In the genomic region with DNA sequence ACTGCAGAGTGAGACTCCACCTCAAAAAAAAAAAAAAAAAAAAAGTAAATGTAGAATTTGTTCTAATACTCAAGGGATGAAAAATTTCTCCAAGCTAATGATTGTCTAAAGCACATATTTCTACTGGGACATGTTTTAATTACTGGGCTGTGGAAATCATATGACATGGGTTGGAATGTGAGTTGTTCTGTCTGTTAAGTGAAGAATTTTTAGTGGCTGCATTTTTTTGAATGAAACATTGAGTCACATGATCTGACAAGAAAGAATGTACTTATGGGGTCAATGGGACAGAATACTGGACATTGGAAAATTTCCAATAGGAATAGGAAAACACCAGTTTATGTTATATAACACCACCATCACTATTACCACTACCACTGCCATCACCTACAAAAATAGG, we compare ENCODE assay signal across 14 cellular contexts.
DNase-seq lines count a peak whose midpoint lies in the region; ATAC-seq and TF ChIP-seq lines count a peak whose summit lies in the region.
"Had no signal": no experiment of that assay in that cellular context is flagged by ENCODE, and none has a peak within 500 bp of the region (broad histone marks: within the 10 kb centered on the region; RNA-seq: fewer than 3 reads in every experiment).

No MANE protein-coding gene starts in this region.

- TF ChIP-seq CTCF in PC-3 (conservative IDR thresholded peaks at IDR 0.05; ENCODE audit: low read depth, low read length) (no peak), osteoblast (IDR thresholded peaks at IDR 0.05; ENCODE audit: extremely low read depth, low read depth, low read length) (no peak)

- no peaks in the 10 kb centered on the region for H3K79me2 ChIP-seq in PC-3 (ENCODE audit: low read length)
- no peaks in the 10 kb centered on the region for H3K79me2 ChIP-seq in osteoblast (ENCODE audit: insufficient read depth, low read length)

- H3K9me2 ChIP-seq in PC-3 (replicated peaks; ENCODE audit: low read length) = no peaks in the 10 kb centered on the region

- H3K9me3 Mint-ChIP-seq in T-helper 2 cell treated with Interferon-gamma antibody and Interleukin-4, amounts not matched to agents 5 μg/mL and 100 μg/mL, for 36 hours = no peaks in the 10 kb centered on the region

- H3K9ac ChIP-seq in PC-3 (ENCODE audit: low read length) = no peak overlapping the region

- H3K36me3 ChIP-seq in PC-3 (ENCODE audit: low read depth, low read length) (no peaks in the 10 kb centered on the region), osteoblast (ENCODE audit: insufficient read depth, low read length) (no peaks in the 10 kb centered on the region), HAP-1 (replicated peaks) (no peaks in the 10 kb centered on the region)
- H3K36me3 ChIP-seq: tibial artery had no signal

- no peaks in the 10 kb centered on the region for H3K27me3 Mint-ChIP-seq in T-helper 2 cell treated with Interferon-gamma antibody and Interleukin-4, amounts not matched to agents 5 μg/mL and 100 μg/mL, for 36 hours (ENCODE audit: low read depth)

- peaks cover 1% of the 10 kb centered on the region for H3K36me3 Mint-ChIP-seq in T-helper 2 cell treated with Interferon-gamma antibody and Interleukin-4, amounts not matched to agents 5 μg/mL and 100 μg/mL, for 36 hours (ENCODE audit: low read depth)

- BruUV-seq in PC-3 (replicated peaks; lab: Mats Ljungman, UMichigan) = no TSS peak

- H3K4me1 ChIP-seq in PC-3 (ENCODE audit: insufficient read depth, low read length) (peaks cover 37% of the 10 kb centered on the region), osteoblast (ENCODE audit: insufficient read depth, low read length) (peaks cover 28% of the 10 kb centered on the region), HAP-1 (peaks cover 11% of the 10 kb centered on the region)

- POLR2A ChIA-PET in PC-3 (lab: Charles Lee; ENCODE audit: unreplicated experiment) = interaction anchor here (0.5 kb wide), 1 partner anchor 124 kb away, joined by 6 read pairs; a partner anchor contains a TSS

- peaks cover 8% of the 10 kb centered on the region for H3F3A ChIP-seq in PC-3 (ENCODE audit: low read length, unreplicated experiment)

- CTCF ChIA-PET in PC-3 (lab: Charles Lee) = no interaction called here

- peak overlapping the region; percentile 43 for H3K4me3 Mint-ChIP-seq in T-helper 2 cell treated with Interferon-gamma antibody and Interleukin-4, amounts not matched to agents 5 μg/mL and 100 μg/mL, for 36 hours

- H3K27ac ChIP-seq in PC-3 (ENCODE audit: low read length) (peak overlapping the region; percentile 56; the same call in 1 of the 2 replicates), osteoblast (ENCODE audit: low read depth, low read length) (peak overlapping the region; percentile 43)
- H3K27ac ChIP-seq: tibial artery had no signal

- no peak for DNase-seq in T-helper 2 cell treated with Interferon-gamma antibody and Interleukin-4, amounts not matched to agents 5 μg/mL and 100 μg/mL, for 36 hours (ENCODE audit: low spot score)
- DNase-seq in T-helper 2 cell = no peak
- no peak for DNase-seq in PC-3
- peak; percentile 25 for DNase-seq in fibroblast of peridontal ligament (ENCODE audit: extremely low read depth)
- no peak for DNase-seq in osteoblast (ENCODE audit: insufficient read length, low spot score, missing footprints)
- no peak for DNase-seq in NCI-H1105 (lab: John Stamatoyannopoulos, UW)
- DNase-seq in HAP-1 (ENCODE audit: low spot score in 2 of 2) = no peak
- no peak for DNase-seq in activated CD8-positive, alpha-beta memory T cell treated with anti-CD3 and anti-CD28 coated beads, Interleukin-2, amount 50 U/mL, for 48 hours
- DNase-seq: activated CD4-positive, alpha-beta T cell treated with anti-CD3 and anti-CD28 coated beads for 48 hours; activated effector memory CD4-positive, alpha-beta T cell treated with Interleukin-2 at 50 U/mL for 16 hours; left ventricle myocardium superior; NK-92 treated with Interleukin-12 subunit alpha and Interleukin-12 subunit beta, amount 100 ng/mL, for 24 hours; stimulated activated CD4-positive, alpha-beta T cell treated with anti-CD3 and anti-CD28 coated beads, Interleukin-12 subunit alpha, Interleukin-12 subunit beta, amount 100 ng/mL, for 4 hours; tibial artery had no signal

- H2AFZ ChIP-seq in PC-3 (ENCODE audit: low read length) = no peak overlapping the region
- H2AFZ ChIP-seq in osteoblast (ENCODE audit: low read length) = no peak overlapping the region

- no peaks in the 10 kb centered on the region for H3K27me3 ChIP-seq in PC-3 (ENCODE audit: low read length)
- H3K27me3 ChIP-seq in osteoblast (ENCODE audit: insufficient read depth, low read length) = no peaks in the 10 kb centered on the region
- H3K27me3 ChIP-seq in HAP-1 (ENCODE audit: low read depth) = no peaks in the 10 kb centered on the region
- H3K27me3 ChIP-seq: tibial artery had no signal

- peaks cover 20% of the 10 kb centered on the region for H3K4me1 Mint-ChIP-seq in T-helper 2 cell treated with Interferon-gamma antibody and Interleukin-4, amounts not matched to agents 5 μg/mL and 100 μg/mL, for 36 hours (ENCODE audit: low read depth)

- H4K20me1 ChIP-seq in PC-3 (ENCODE audit: low read length) = no peaks in the 10 kb centered on the region
- no peaks in the 10 kb centered on the region for H4K20me1 ChIP-seq in osteoblast (ENCODE audit: insufficient read depth, low read length)

- H3K4me2 ChIP-seq in PC-3 (ENCODE audit: low read length) (peak overlapping the region; percentile 57), osteoblast (ENCODE audit: insufficient read depth, low read length) (peak overlapping the region; percentile 12)

- in situ Hi-C loops in HAP-1 (cut with MboI; ENCODE audit: low sequenced_read_pairs) = no loop called here

- H3K4me3 ChIP-seq in PC-3 (ENCODE audit: low read length) = no peak overlapping the region
- no peak overlapping the region for H3K4me3 ChIP-seq in osteoblast (ENCODE audit: insufficient read depth, low read length)
- H3K4me3 ChIP-seq in HAP-1 = no peak overlapping the region
- H3K4me3 ChIP-seq: tibial artery had no signal

- ATAC-seq in PC-3 = no peak

- intact Hi-C loops in PC-3 (cut with micrococcal nuclease) = no loop called here

- H3K27ac Mint-ChIP-seq in T-helper 2 cell treated with Interferon-gamma antibody and Interleukin-4, amounts not matched to agents 5 μg/mL and 100 μg/mL, for 36 hours = no peak overlapping the region

- H3K9me3 ChIP-seq in PC-3 (ENCODE audit: low read length) (no peaks in the 10 kb centered on the region), osteoblast (ENCODE audit: low read depth, low read length) (no peaks in the 10 kb centered on the region), HAP-1 (no peaks in the 10 kb centered on the region)
- H3K9me3 ChIP-seq: tibial artery had no signal
